ENCODE assay signal across 18 cellular contexts in the genomic region with DNA sequence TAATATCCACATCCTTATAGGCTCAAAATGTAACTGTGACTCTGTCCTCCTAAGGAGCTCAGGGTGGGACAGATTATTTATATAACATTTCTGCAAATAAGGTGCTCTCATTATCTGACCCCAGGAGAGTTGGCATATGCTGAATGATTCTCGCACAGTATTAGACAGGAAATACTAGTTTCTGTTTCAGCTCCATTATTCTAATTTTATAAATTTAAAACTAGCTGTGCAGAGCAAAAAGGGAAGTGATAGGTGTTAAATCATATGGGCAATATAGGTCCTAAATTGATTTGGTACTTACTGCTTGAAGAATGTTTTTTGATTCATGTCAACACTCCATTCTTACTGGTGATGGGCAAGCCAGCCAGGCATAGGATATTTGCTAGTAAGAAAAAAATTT.
DNase-seq lines count a peak whose midpoint lies in the region; ATAC-seq, FAIRE-seq and TF ChIP-seq lines count a peak whose summit lies in the region.
"Had no signal": no experiment of that assay in that cellular context is flagged by ENCODE, and none has a peak within 500 bp of the region (broad histone marks: within the 10 kb centered on the region; RNA-seq: fewer than 3 reads in every experiment).

No MANE protein-coding gene starts in this region.

- no peak overlapping the region for H3K4me3 Mint-ChIP-seq in MCF 10A (ENCODE audit: unreplicated experiment)
- H3K4me3 Mint-ChIP-seq: H9, natural killer cell had no signal

- no peak for DNase-seq in GM18507 (ENCODE audit: extremely low spot score, insufficient read length, low read depth)
- no peak for DNase-seq in LoVo (ENCODE audit: low spot score)
- no peak for DNase-seq in colonic mucosa
- DNase-seq in MCF 10A (ENCODE audit: unreplicated experiment): no peak
- DNase-seq in NCI-H82 treated with DMSO at 0.1 percent for 48 hours (lab: John Stamatoyannopoulos, UW; ENCODE audit: unreplicated experiment): no peak
- DNase-seq: activated CD8-positive, alpha-beta memory T cell treated with anti-CD3 and anti-CD28 coated beads, Interleukin-2, amount 50 U/mL, for 4 hours; AML-193; amniotic stem cell; H9; kidney glomerular epithelial cell; natural killer cell had no signal

- H3K27ac ChIP-seq in colonic mucosa: no peak overlapping the region

- BruUV-seq in MCF 10A (replicated peaks; lab: Mats Ljungman, UMichigan): no TSS peak

- no peaks in the 10 kb centered on the region for H3K36me3 ChIP-seq in colonic mucosa

- H3K9me3 ChIP-seq in colonic mucosa: no peaks in the 10 kb centered on the region

- intact Hi-C loops in colonic mucosa (cut with DNase I) (no loop called here), MCF 10A (cut with micrococcal nuclease) (no loop called here)

- POLR2A ChIA-PET in MCF 10A (lab: Yijun Ruan, JAX): no interaction called here

- H3K27me3 ChIP-seq in colonic mucosa: no peaks in the 10 kb centered on the region

- H3K4me1 ChIP-seq in colonic mucosa: no peaks in the 10 kb centered on the region

- H3K9ac ChIP-seq in colonic mucosa (ENCODE audit: low read depth in 2 of 2, low read length in 2 of 2): no peak overlapping the region

- FAIRE-seq in GM18507 (lab: Jason Lieb, UNC): peak; percentile 78
- FAIRE-seq: frontal cortex, TTC549 had no signal

- peaks cover 35% of the 10 kb centered on the region for H3K27me3 Mint-ChIP-seq in MCF 10A (ENCODE audit: insufficient read depth, unreplicated experiment)

- no peaks in the 10 kb centered on the region for H3K36me3 Mint-ChIP-seq in MCF 10A (ENCODE audit: insufficient read depth, unreplicated experiment)
- H3K36me3 Mint-ChIP-seq: IgD-negative memory B cell, natural killer cell had no signal

- no peaks in the 10 kb centered on the region for H3K9me3 Mint-ChIP-seq in MCF 10A (ENCODE audit: unreplicated experiment)

- TF ChIP-seq CTCF in colonic mucosa (IDR thresholded peaks at IDR 0.05) (no peak), MCF 10A (IDR thresholded peaks at IDR 0.05; ENCODE audit: unreplicated experiment) (no peak)

- ATAC-seq in GM21360 (IDR thresholded peaks at IDR 0.05; ENCODE audit: unreplicated experiment) (peak; percentile 65), HG02885 (IDR thresholded peaks at IDR 0.05; ENCODE audit: poor library complexity, unreplicated experiment) (peak; percentile 61), HG03565 (IDR thresholded peaks at IDR 0.05; ENCODE audit: unreplicated experiment) (peak; percentile 67)
- ATAC-seq: natural killer cell had no signal

- CTCF ChIA-PET in MCF 10A (lab: Yijun Ruan, JAX): no interaction called here

- no peak overlapping the region for H3K27ac Mint-ChIP-seq in MCF 10A (ENCODE audit: low read depth, unreplicated experiment)
- H3K27ac Mint-ChIP-seq: H9, IgD-negative memory B cell, natural killer cell had no signal

- no peak overlapping the region for H3K4me3 ChIP-seq in colonic mucosa
- H3K4me3 ChIP-seq: smooth muscle cell had no signal

- peaks cover 16% of the 10 kb centered on the region for H3K4me1 Mint-ChIP-seq in MCF 10A (ENCODE audit: insufficient read depth, unreplicated experiment)
- H3K4me1 Mint-ChIP-seq: natural killer cell had no signal
